Comparison of ENCODE assay signal across 24 cellular contexts in the genomic region with DNA sequence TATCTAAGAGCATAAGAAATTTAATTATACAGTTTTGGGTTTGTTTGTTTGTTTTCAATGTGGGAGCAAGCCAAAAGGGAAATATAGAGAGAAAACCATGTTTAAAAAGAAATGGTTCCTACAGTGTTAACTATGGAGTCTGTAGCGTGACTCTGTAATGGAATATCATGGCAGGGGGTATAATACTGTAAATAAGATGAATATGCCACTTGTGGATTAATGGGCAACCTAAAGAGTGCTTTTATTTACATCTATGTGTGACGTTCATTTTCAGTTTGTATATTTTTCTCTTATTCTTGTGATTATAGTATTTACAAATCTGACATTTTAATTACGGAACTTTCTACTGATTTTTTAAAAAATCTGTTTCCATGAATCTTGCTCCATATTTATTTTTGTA.
"Had no signal": no experiment of that assay in that cellular context is flagged by ENCODE, and none has a peak within 500 bp of the region (broad histone marks: within the 10 kb centered on the region; RNA-seq: fewer than 3 reads in every experiment).

No MANE protein-coding gene starts in this region.

- H2AFZ ChIP-seq: neural progenitor cell had no signal

- H3K27ac ChIP-seq: brain microvascular endothelial cell, esophagus squamous epithelium, gastrocnemius medialis, neural progenitor cell, spleen, testis, uterus, WERI-Rb-1 had no signal

- H3K9ac ChIP-seq: neural progenitor cell had no signal

- H3K36me3 ChIP-seq: brain microvascular endothelial cell, esophagus squamous epithelium, gastrocnemius medialis, neural progenitor cell, spleen, uterus, WERI-Rb-1 had no signal

- H3K4me1 ChIP-seq: esophagus squamous epithelium, spleen, testis, uterus had no signal

- H3K4me2 ChIP-seq: neural progenitor cell had no signal

- H3K27me3 ChIP-seq: brain microvascular endothelial cell, esophagus squamous epithelium, gastrocnemius medialis, spleen, testis, uterus had no signal

- DNase-seq: activated CD4-positive, alpha-beta T cell treated with anti-CD3 and anti-CD28 coated beads, Interleukin-2, amount 10 ng/mL, durations not matched to agents 7 days and 5 days; activated CD4-positive, CD25-positive, alpha-beta regulatory T cell treated with anti-CD3 and anti-CD28 coated beads, Interleukin-2, amount 50 U/mL, for 72 hours; activated CD8-positive, alpha-beta T cell treated with anti-CD3 and anti-CD28 coated beads, Interleukin-2, amount 10 ng/mL, durations not matched to agents 7 days and 5 days; activated T-cell treated with anti-CD3 and anti-CD28 coated beads, Interleukin-2, amount 50 U/mL, for 1 hour; aorta; brain microvascular endothelial cell; caudate nucleus; esophagus squamous epithelium; gastrocnemius medialis; hippocampal formation; left ventricle myocardium superior; mammary epithelial cell; naive thymus-derived CD8-positive, alpha-beta T cell; retina; spleen; stimulated activated CD4-positive, alpha-beta T cell treated with anti-CD3 and anti-CD28 coated beads, Interleukin-4, amount 100 ng/mL, for 1 hour; stimulated activated naive CD4-positive, alpha-beta T cell; testis; trophoblast cell; uterus; WERI-Rb-1 had no signal

- ATAC-seq: activated CD8-positive, alpha-beta T cell treated with anti-CD3 and anti-CD28 coated beads, Interleukin-2, amount 10 ng/mL, durations not matched to agents 7 days and 5 days; activated naive CD4-positive, alpha-beta T cell treated with anti-CD3 and anti-CD28 coated beads, Interleukin-2, amount 50 U/mL, for 72 hours; gastrocnemius medialis; left ventricle myocardium superior; naive thymus-derived CD8-positive, alpha-beta T cell had no signal

- H3K9me3 ChIP-seq: esophagus squamous epithelium, gastrocnemius medialis, spleen, testis, uterus had no signal

- H3K4me3 ChIP-seq: esophagus squamous epithelium, gastrocnemius medialis, neural progenitor cell, spleen, testis, uterus had no signal

- FAIRE-seq: TTC549 had no signal
